ENCODE assay signal across 15 cellular contexts in genomic region chr4:185508162-185508561, GRCh38. TPM values are rescaled to one million over a fixed set of nuclear protein-coding genes. Genes with fewer than 3 reads are reported as not detected.
A peak's percentile ranks its signal among the peaks of the same experiment; 100 is the strongest.
DNase-seq lines count a peak whose midpoint lies in the region; ATAC-seq and TF ChIP-seq lines count a peak whose summit lies in the region.
"Had no signal": no experiment of that assay in that cellular context is flagged by ENCODE, and none has a peak within 500 bp of the region (broad histone marks: within the 10 kb centered on the region; RNA-seq: fewer than 3 reads in every experiment).

No MANE protein-coding gene starts in this region.

- H3K27me3 ChIP-seq in kidney epithelial cell (ENCODE audit: control insufficient read depth, insufficient read depth, low read length) (no peaks in the 10 kb centered on the region), upper lobe of right lung (no peaks in the 10 kb centered on the region)
- H3K27me3 ChIP-seq: testis had no signal

- H3K27ac Mint-ChIP-seq in activated CD8-positive, alpha-beta T cell treated with anti-CD3 and anti-CD28 coated beads for 36 hours, result no peak overlapping the region
- no peak overlapping the region for H3K27ac Mint-ChIP-seq in activated CD8-positive, alpha-beta T cell treated with anti-CD3 and anti-CD28 coated beads, Interleukin-2, amount 10 ng/mL, durations not matched to agents 7 days and 5 days
- H3K27ac Mint-ChIP-seq: activated CD4-positive, alpha-beta T cell treated with anti-CD3 and anti-CD28 coated beads for 36 hours; activated T-helper 17 cell treated with anti-CD3 and anti-CD28 coated beads, Interleukin-2, amount 50 U/mL, for 72 hours; CD8-positive, alpha-beta T cell had no signal

- no peak for TF ChIP-seq CTCF in activated CD8-positive, alpha-beta T cell treated with anti-CD3 and anti-CD28 coated beads for 36 hours (IDR thresholded peaks at IDR 0.05)
- TF ChIP-seq CTCF in kidney epithelial cell (IDR thresholded peaks at IDR 0.05; ENCODE audit: insufficient read depth, low read length, poor library complexity, severe bottlenecking) (no peak), upper lobe of right lung (IDR thresholded peaks at IDR 0.05) (no peak)

- H3K4me1 ChIP-seq in upper lobe of right lung, result peaks cover 3% of the 10 kb centered on the region
- H3K4me1 ChIP-seq: testis had no signal

- intact Hi-C loops in activated CD8-positive, alpha-beta T cell treated with anti-CD3 and anti-CD28 coated beads for 36 hours (cut with micrococcal nuclease), result no loop called here
- intact Hi-C loops in upper lobe of right lung (cut with DNase I), result no loop called here

- no peaks in the 10 kb centered on the region for H3K9me3 Mint-ChIP-seq in activated CD8-positive, alpha-beta T cell treated with anti-CD3 and anti-CD28 coated beads for 36 hours
- H3K9me3 Mint-ChIP-seq in activated CD8-positive, alpha-beta T cell treated with anti-CD3 and anti-CD28 coated beads, Interleukin-2, amount 10 ng/mL, durations not matched to agents 7 days and 5 days (ENCODE audit: insufficient read depth), result no peaks in the 10 kb centered on the region
- H3K9me3 Mint-ChIP-seq: activated T-helper 17 cell treated with anti-CD3 and anti-CD28 coated beads, Interleukin-2, amount 50 U/mL, for 72 hours; CD8-positive, alpha-beta T cell; neural crest cell had no signal

- H3K4me3 ChIP-seq in kidney epithelial cell (ENCODE audit: low read depth, low read length), result no peak overlapping the region
- no peak overlapping the region for H3K4me3 ChIP-seq in upper lobe of right lung
- H3K4me3 ChIP-seq: testis had no signal

- H3K27ac ChIP-seq in upper lobe of right lung, result no peak overlapping the region
- H3K27ac ChIP-seq: testis had no signal

- no peak overlapping the region for H3K4me3 Mint-ChIP-seq in activated CD8-positive, alpha-beta T cell treated with anti-CD3 and anti-CD28 coated beads for 36 hours
- H3K4me3 Mint-ChIP-seq in activated CD8-positive, alpha-beta T cell treated with anti-CD3 and anti-CD28 coated beads, Interleukin-2, amount 10 ng/mL, durations not matched to agents 7 days and 5 days, result no peak overlapping the region
- H3K4me3 Mint-ChIP-seq: activated CD4-positive, alpha-beta T cell treated with anti-CD3 and anti-CD28 coated beads for 36 hours; activated T-helper 17 cell treated with anti-CD3 and anti-CD28 coated beads, Interleukin-2, amount 50 U/mL, for 72 hours; CD8-positive, alpha-beta T cell; neural crest cell had no signal

- peak; percentile 47 for ATAC-seq in activated CD8-positive, alpha-beta T cell treated with anti-CD3 and anti-CD28 coated beads for 36 hours
- no peak for ATAC-seq in activated CD8-positive, alpha-beta T cell treated with anti-CD3 and anti-CD28 coated beads, Interleukin-2, amount 10 ng/mL, durations not matched to agents 7 days and 5 days
- peak; percentile 78 for ATAC-seq in upper lobe of right lung
- ATAC-seq: activated CD4-positive, alpha-beta T cell treated with anti-CD3 and anti-CD28 coated beads for 36 hours; activated T-helper 17 cell treated with anti-CD3 and anti-CD28 coated beads, Interleukin-2, amount 50 U/mL, for 72 hours; CD8-positive, alpha-beta T cell had no signal

- H3K36me3 ChIP-seq in kidney epithelial cell (ENCODE audit: control insufficient read depth, insufficient read depth, low read length) (no peaks in the 10 kb centered on the region), upper lobe of right lung (no peaks in the 10 kb centered on the region)

- no peaks in the 10 kb centered on the region for H3K9me3 ChIP-seq in upper lobe of right lung
- H3K9me3 ChIP-seq: testis had no signal

- H3K36me3 Mint-ChIP-seq in activated CD8-positive, alpha-beta T cell treated with anti-CD3 and anti-CD28 coated beads for 36 hours (ENCODE audit: low read depth), result no peaks in the 10 kb centered on the region
- H3K36me3 Mint-ChIP-seq in activated CD8-positive, alpha-beta T cell treated with anti-CD3 and anti-CD28 coated beads, Interleukin-2, amount 10 ng/mL, durations not matched to agents 7 days and 5 days (ENCODE audit: low read depth), result no peaks in the 10 kb centered on the region
- H3K36me3 Mint-ChIP-seq: CD8-positive, alpha-beta T cell had no signal

- POLR2A ChIA-PET in activated CD8-positive, alpha-beta T cell treated with anti-CD3 and anti-CD28 coated beads for 36 hours (lab: Charles Lee), result no interaction called here
- POLR2A ChIA-PET in activated CD8-positive, alpha-beta T cell treated with anti-CD3 and anti-CD28 coated beads, Interleukin-2, amount 10 ng/mL, durations not matched to agents 7 days and 5 days (lab: Charles Lee), result no interaction called here

- peaks cover 48% of the 10 kb centered on the region for H3K27me3 Mint-ChIP-seq in activated CD8-positive, alpha-beta T cell treated with anti-CD3 and anti-CD28 coated beads for 36 hours
- H3K27me3 Mint-ChIP-seq in activated CD8-positive, alpha-beta T cell treated with anti-CD3 and anti-CD28 coated beads, Interleukin-2, amount 10 ng/mL, durations not matched to agents 7 days and 5 days (ENCODE audit: low read depth), result peaks cover 52% of the 10 kb centered on the region

- H3K4me1 Mint-ChIP-seq in activated CD8-positive, alpha-beta T cell treated with anti-CD3 and anti-CD28 coated beads for 36 hours (ENCODE audit: low read depth), result peaks cover 6% of the 10 kb centered on the region
- H3K4me1 Mint-ChIP-seq in activated CD8-positive, alpha-beta T cell treated with anti-CD3 and anti-CD28 coated beads, Interleukin-2, amount 10 ng/mL, durations not matched to agents 7 days and 5 days (ENCODE audit: low read depth), result peaks cover 4% of the 10 kb centered on the region

- no peak for DNase-seq in activated CD8-positive, alpha-beta T cell treated with anti-CD3 and anti-CD28 coated beads for 36 hours
- no peak for DNase-seq in activated CD8-positive, alpha-beta T cell treated with anti-CD3 and anti-CD28 coated beads, Interleukin-2, amount 10 ng/mL, durations not matched to agents 7 days and 5 days
- DNase-seq in NCI-H526 (lab: John Stamatoyannopoulos, UW), result peak; percentile 67
- peak; percentile 41 for DNase-seq in kidney epithelial cell (ENCODE audit: low read depth)
- no peak for DNase-seq in upper lobe of right lung
- DNase-seq in RPMI8226, result no peak
- DNase-seq in T-helper 9 cell, result no peak
- DNase-seq in activated effector memory CD4-positive, alpha-beta T cell treated with anti-CD3 and anti-CD28 coated beads, Interleukin-2, amount 50 U/mL, for 16 hours, result no peak
- DNase-seq: activated CD4-positive, alpha-beta T cell treated with anti-CD3 and anti-CD28 coated beads for 36 hours; CD8-positive, alpha-beta T cell; NCI-H1092 treated with DMSO at 0.1 percent for 48 hours; T-helper 1 cell; testis had no signal

- CTCF ChIA-PET in activated CD8-positive, alpha-beta T cell treated with anti-CD3 and anti-CD28 coated beads for 36 hours (lab: Charles Lee), result interaction anchor here (1.2 to 1.5 kb wide), 3 partner anchors 11 to 468 kb away, joined by 3 read pairs; no protein-coding TSS in a partner anchor
- CTCF ChIA-PET in activated CD8-positive, alpha-beta T cell treated with anti-CD3 and anti-CD28 coated beads, Interleukin-2, amount 10 ng/mL, durations not matched to agents 7 days and 5 days (lab: Charles Lee), result no interaction called here

RNA-seq across cellular contexts. Expression of gene PDLIM3, which starts 27.1 kb away (rescaled TPM):
- total RNA-seq in activated CD8-positive, alpha-beta T cell treated with anti-CD3 and anti-CD28 coated beads for 36 hours, result not detected
- not detected for total RNA-seq in activated CD8-positive, alpha-beta T cell treated with anti-CD3 and anti-CD28 coated beads, Interleukin-2, amount 10 ng/mL, durations not matched to agents 7 days and 5 days
- total RNA-seq in kidney epithelial cell, result 10.7 and 11.0 TPM in 2 replicates
- total RNA-seq in upper lobe of right lung, result 24.4 TPM
- total RNA-seq: activated CD4-positive, alpha-beta T cell treated with anti-CD3 and anti-CD28 coated beads for 36 hours; activated T-helper 17 cell treated with anti-CD3 and anti-CD28 coated beads, Interleukin-2, amount 50 U/mL, for 72 hours; CD8-positive, alpha-beta T cell had no signal

RNA-seq across cellular contexts. Expression of gene CCDC110, which starts 36.6 kb away (rescaled TPM):
- under 1 TPM; 0.45 to 0.81 TPM for total RNA-seq in activated CD8-positive, alpha-beta T cell treated with anti-CD3 and anti-CD28 coated beads for 36 hours
- total RNA-seq in activated CD8-positive, alpha-beta T cell treated with anti-CD3 and anti-CD28 coated beads, Interleukin-2, amount 10 ng/mL, durations not matched to agents 7 days and 5 days, result not detected
- total RNA-seq in kidney epithelial cell (0.14 and 0.38 TPM in 2 replicates), upper lobe of right lung (0.75 TPM)

Comparison
In these comparisons a context has a peak if more than half of its experiments do, and no peak if none do; other contexts are left out.
1. DNase-seq: peak in NCI-H526 (2 of 2) and kidney epithelial cell (single experiment); none in activated CD8-positive, alpha-beta T cell treated with anti-CD3 and anti-CD28 coated beads for 36 hours (single experiment), activated CD8-positive, alpha-beta T cell treated with anti-CD3 and anti-CD28 coated beads, Interleukin-2, amount 10 ng/mL, durations not matched to agents 7 days and 5 days (single experiment), upper lobe of right lung (single experiment), RPMI8226 (single experiment), T-helper 9 cell (single experiment) and activated effector memory CD4-positive, alpha-beta T cell treated with anti-CD3 and anti-CD28 coated beads, Interleukin-2, amount 50 U/mL, for 16 hours (single experiment).
2. RNA of gene PDLIM3, which starts 27.1 kb away (total RNA-seq): 24.4 TPM in upper lobe of right lung (single experiment) and 10.7 to 11.0 TPM in kidney epithelial cell; not detected in activated CD8-positive, alpha-beta T cell treated with anti-CD3 and anti-CD28 coated beads for 36 hours and not detected in activated CD8-positive, alpha-beta T cell treated with anti-CD3 and anti-CD28 coated beads, Interleukin-2, amount 10 ng/mL, durations not matched to agents 7 days and 5 days; every median in the first group is over 10 times any median in the second.